Comparison of ENCODE assay signal across 1 cellular context in the genomic region with DNA sequence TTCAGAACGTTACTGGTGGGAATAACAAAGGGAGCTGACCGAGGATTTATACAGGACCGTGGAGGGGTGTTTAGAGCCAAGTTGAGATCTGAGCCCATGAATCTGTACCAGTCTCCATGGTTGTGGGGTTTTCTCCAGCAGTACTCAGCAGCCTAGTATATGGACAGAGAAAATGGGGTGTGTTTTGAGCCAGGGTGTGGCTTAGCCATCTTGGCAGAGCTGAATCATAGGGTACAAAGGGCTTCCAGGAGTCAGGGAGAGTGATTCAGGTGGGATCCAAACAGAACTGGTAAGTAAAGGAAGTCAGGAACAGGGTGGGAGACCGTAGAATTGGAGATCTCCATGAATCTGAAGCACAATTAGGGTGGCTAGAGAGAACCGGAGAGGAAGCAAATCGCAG.
TF ChIP-seq lines count a peak whose summit lies in the region.

No MANE protein-coding gene starts in this region.

TF ChIP-seq in A549, 52 proteins besides CTCF, POLR2A, EP300 and RAD21 (continued from another document):
- TF ChIP-seq, protein P1, sequence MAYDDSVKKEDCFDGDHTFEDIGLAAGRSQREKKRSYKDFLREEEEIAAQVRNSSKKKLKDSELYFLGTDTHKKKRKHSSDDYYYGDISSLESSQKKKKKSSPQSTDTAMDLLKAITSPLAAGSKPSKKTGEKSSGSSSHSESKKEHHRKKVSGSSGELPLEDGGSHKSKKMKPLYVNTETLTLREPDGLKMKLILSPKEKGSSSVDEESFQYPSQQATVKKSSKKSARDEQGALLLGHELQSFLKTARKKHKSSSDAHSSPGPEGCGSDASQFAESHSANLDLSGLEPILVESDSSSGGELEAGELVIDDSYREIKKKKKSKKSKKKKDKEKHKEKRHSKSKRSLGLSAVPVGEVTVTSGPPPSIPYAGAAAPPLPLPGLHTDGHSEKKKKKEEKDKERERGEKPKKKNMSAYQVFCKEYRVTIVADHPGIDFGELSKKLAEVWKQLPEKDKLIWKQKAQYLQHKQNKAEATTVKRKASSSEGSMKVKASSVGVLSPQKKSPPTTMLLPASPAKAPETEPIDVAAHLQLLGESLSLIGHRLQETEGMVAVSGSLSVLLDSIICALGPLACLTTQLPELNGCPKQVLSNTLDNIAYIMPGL (CRISPR knock-in tag; IDR thresholded peaks at IDR 0.05; ENCODE audit: borderline replicate concordance) = no peak
- TF ChIP-seq HDAC2 (IDR thresholded peaks at IDR 0.05) (no peak), HOXB13 (CRISPR knock-in tag; IDR thresholded peaks at IDR 0.05; ENCODE audit: low read depth) (no peak), KDM5A (IDR thresholded peaks at IDR 0.05) (no peak)
